Comparison of ENCODE assay signal across 22 cellular contexts in the genomic region with DNA sequence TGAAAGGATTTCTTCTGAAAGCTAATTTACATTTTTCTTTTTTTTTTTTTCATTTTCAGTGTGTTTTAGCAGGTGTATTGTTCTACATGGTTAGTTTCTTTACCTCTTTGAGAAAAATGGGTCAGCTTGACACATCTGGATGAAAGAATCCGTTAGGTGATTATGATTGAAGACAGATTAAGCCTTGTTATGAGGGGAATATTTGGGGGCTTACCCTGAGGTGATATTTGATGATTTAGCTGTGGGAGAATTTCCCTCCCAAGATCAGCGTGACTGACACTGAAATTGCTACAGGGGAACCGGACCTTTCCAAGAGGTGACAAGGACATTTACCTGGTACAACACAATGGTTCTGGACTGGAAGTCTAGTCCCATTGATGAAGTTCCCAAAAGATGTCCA.
DNase-seq lines count a peak whose midpoint lies in the region; ATAC-seq and TF ChIP-seq lines count a peak whose summit lies in the region.
"Had no signal": no experiment of that assay in that cellular context is flagged by ENCODE, and none has a peak within 500 bp of the region (broad histone marks: within the 10 kb centered on the region; RNA-seq: fewer than 3 reads in every experiment).

No MANE protein-coding gene starts in this region.

- H3K27me3 Mint-ChIP-seq in memory B cell: no peaks in the 10 kb centered on the region
- no peaks in the 10 kb centered on the region for H3K27me3 Mint-ChIP-seq in type B pancreatic cell
- H3K27me3 Mint-ChIP-seq: activated CD4-positive, alpha-beta T cell treated with anti-CD3 and anti-CD28 coated beads for 36 hours had no signal

- H3K27ac Mint-ChIP-seq in memory B cell (no peak overlapping the region), type B pancreatic cell (no peak overlapping the region)
- H3K27ac Mint-ChIP-seq: activated naive CD4-positive, alpha-beta T cell treated with anti-CD3 and anti-CD28 coated beads, Interleukin-2, amount 50 U/mL, for 72 hours had no signal

- ATAC-seq in GM18868 (IDR thresholded peaks at IDR 0.05; ENCODE audit: unreplicated experiment) (peak; percentile 57), GM21423 (IDR thresholded peaks at IDR 0.05; ENCODE audit: unreplicated experiment) (peak; percentile 55), HG02981 (IDR thresholded peaks at IDR 0.05; ENCODE audit: unreplicated experiment) (peak; percentile 42), memory B cell (ENCODE audit: low read depth) (peak; percentile 61)
- ATAC-seq: activated CD4-positive, alpha-beta T cell treated with anti-CD3 and anti-CD28 coated beads for 36 hours; activated naive CD4-positive, alpha-beta T cell treated with anti-CD3 and anti-CD28 coated beads, Interleukin-2, amount 50 U/mL, for 72 hours; lower lobe of right lung; naive thymus-derived CD4-positive, alpha-beta T cell had no signal

- no peak for TF ChIP-seq CTCF in type B pancreatic cell (conservative IDR thresholded peaks at IDR 0.05)
- TF ChIP-seq CTCF in smooth muscle cell (IDR thresholded peaks at IDR 0.05; ENCODE audit: borderline replicate concordance, insufficient read depth, poor library complexity, severe bottlenecking): no peak

- H3K9me3 Mint-ChIP-seq in memory B cell (no peaks in the 10 kb centered on the region), type B pancreatic cell (no peaks in the 10 kb centered on the region)

- H3K27ac ChIP-seq in smooth muscle cell (ENCODE audit: low read depth): no peak overlapping the region
- H3K27ac ChIP-seq: brain microvascular endothelial cell, lower lobe of right lung, SJCRH30, upper lobe of left lung had no signal

- H3F3A ChIP-seq in smooth muscle cell (ENCODE audit: low read depth): peaks cover 9% of the 10 kb centered on the region

- H3K4me3 Mint-ChIP-seq in memory B cell (no peak overlapping the region), type B pancreatic cell (no peak overlapping the region)
- H3K4me3 Mint-ChIP-seq: activated CD4-positive, alpha-beta T cell treated with anti-CD3 and anti-CD28 coated beads for 36 hours; naive thymus-derived CD4-positive, alpha-beta T cell had no signal

- H3K9ac ChIP-seq in smooth muscle cell (ENCODE audit: low read depth): no peak overlapping the region

- H3K79me2 ChIP-seq in smooth muscle cell (ENCODE audit: low read depth): no peaks in the 10 kb centered on the region

- no peaks in the 10 kb centered on the region for H3K27me3 ChIP-seq in smooth muscle cell (ENCODE audit: low read depth)
- H3K27me3 ChIP-seq: brain microvascular endothelial cell, SJCRH30, upper lobe of left lung had no signal

- DNase-seq in memory B cell (ENCODE audit: low spot score in 2 of 2) (no peak), type B pancreatic cell (ENCODE audit: extremely low spot score, unreplicated experiment) (no peak), smooth muscle cell (lab: John Stamatoyannopoulos, UW; ENCODE audit: unreplicated experiment) (no peak)
- no peak for DNase-seq in activated T-cell treated with anti-CD3 and anti-CD28 coated beads, Interleukin-2, amount 50 U/mL, for 48 hours
- DNase-seq: activated CD4-positive, alpha-beta T cell treated with anti-CD3 and anti-CD28 coated beads for 36 hours; brain microvascular endothelial cell; erythroblast; IMR-90; lower lobe of right lung; naive thymus-derived CD4-positive, alpha-beta T cell; NCI-H1930; NCI-H524; OCI-M1; posterior cingulate gyrus; SJCRH30; small intestine; T-helper 9 cell; upper lobe of left lung had no signal

- H3K4me1 Mint-ChIP-seq in memory B cell (peaks cover 31% of the 10 kb centered on the region), type B pancreatic cell (ENCODE audit: unreplicated experiment) (peaks cover 13% of the 10 kb centered on the region)

- no peak overlapping the region for H3K4me2 ChIP-seq in smooth muscle cell

- WGBS in smooth muscle cell (ENCODE audit: low lambda C conversion rate): 95% methylated on average over 3 of the region's 3 CpGs

- H3K4me1 ChIP-seq in smooth muscle cell (ENCODE audit: low read depth): no peaks in the 10 kb centered on the region
- H3K4me1 ChIP-seq: lower lobe of right lung, upper lobe of left lung had no signal

- H3K4me3 ChIP-seq in smooth muscle cell: no peak overlapping the region
- H3K4me3 ChIP-seq: lower lobe of right lung, SJCRH30, upper lobe of left lung had no signal

- H4K20me1 ChIP-seq in smooth muscle cell (ENCODE audit: low read depth): no peaks in the 10 kb centered on the region

- H3K36me3 ChIP-seq in smooth muscle cell (ENCODE audit: low read depth): no peaks in the 10 kb centered on the region
- H3K36me3 ChIP-seq: brain microvascular endothelial cell, lower lobe of right lung, SJCRH30, upper lobe of left lung had no signal

- no peak overlapping the region for H2AFZ ChIP-seq in smooth muscle cell (ENCODE audit: low read depth)

- H3K9me3 ChIP-seq in smooth muscle cell (replicated peaks; ENCODE audit: low read depth): no peaks in the 10 kb centered on the region
- H3K9me3 ChIP-seq: lower lobe of right lung, SJCRH30, upper lobe of left lung had no signal

- no peaks in the 10 kb centered on the region for H3K36me3 Mint-ChIP-seq in memory B cell
- H3K36me3 Mint-ChIP-seq in type B pancreatic cell: no peaks in the 10 kb centered on the region
- H3K36me3 Mint-ChIP-seq: activated naive CD4-positive, alpha-beta T cell treated with anti-CD3 and anti-CD28 coated beads, Interleukin-2, amount 50 U/mL, for 72 hours had no signal
